Comparison of ENCODE assay signal across 16 cellular contexts in genomic region chr9:75101004-75101601, GRCh38. TPM values are rescaled to one million over a fixed set of nuclear protein-coding genes. Genes with fewer than 3 reads are reported as not detected.
DNase-seq lines count a peak whose midpoint lies in the region; ATAC-seq, FAIRE-seq and TF ChIP-seq lines count a peak whose summit lies in the region.
"Had no signal": no experiment of that assay in that cellular context is flagged by ENCODE, and none has a peak within 500 bp of the region (broad histone marks: within the 10 kb centered on the region; RNA-seq: fewer than 3 reads in every experiment).

No MANE protein-coding gene starts in this region.

- H3K4me1 Mint-ChIP-seq in CD4-positive, CD25-positive, alpha-beta regulatory T cell, result peaks cover 45 to 82% (median 64%) of the 10 kb centered on the region in 4 donors
- H3K4me1 Mint-ChIP-seq in nephron progenitor cell, result peaks cover 20% of the 10 kb centered on the region

- peak overlapping the region in 1 of 4 donors; percentile 34 for H3K4me3 Mint-ChIP-seq in CD4-positive, CD25-positive, alpha-beta regulatory T cell
- H3K4me3 Mint-ChIP-seq in nephron progenitor cell, result no peak overlapping the region
- H3K4me3 Mint-ChIP-seq: brain had no signal

- FAIRE-seq in GM18507 (lab: Jason Lieb, UNC), result peak; percentile 5
- FAIRE-seq in urothelium cell line (lab: Jason Lieb, UNC), result no peak
- FAIRE-seq: endothelial cell of umbilical vein had no signal

- peak overlapping the region in 2 of 3 donors; percentile 71 to 83 for H3K27ac Mint-ChIP-seq in CD4-positive, CD25-positive, alpha-beta regulatory T cell
- H3K27ac Mint-ChIP-seq in nephron progenitor cell, result peak overlapping the region; percentile 43
- H3K27ac Mint-ChIP-seq: brain had no signal

- no peaks in the 10 kb centered on the region for H3K27me3 ChIP-seq in CD4-positive, CD25-positive, alpha-beta regulatory T cell (ENCODE audit: control insufficient read depth, insufficient read depth, low read length)
- H3K27me3 ChIP-seq in esophagus (ENCODE audit: control insufficient read depth in 1 of 2, insufficient read depth in 2 of 2, low read length in 2 of 2), result no peaks in the 10 kb centered on the region
- H3K27me3 ChIP-seq: SJSA1 had no signal

- peaks cover 29% of the 10 kb centered on the region for H3K36me3 Mint-ChIP-seq in CD4-positive, CD25-positive, alpha-beta regulatory T cell
- no peaks in the 10 kb centered on the region for H3K36me3 Mint-ChIP-seq in nephron progenitor cell (ENCODE audit: low read depth)
- H3K36me3 Mint-ChIP-seq: brain had no signal

- H3K9me3 ChIP-seq in CD4-positive, CD25-positive, alpha-beta regulatory T cell (ENCODE audit: control insufficient read depth in 2 of 2, low read length in 2 of 2), result no peaks in the 10 kb centered on the region
- no peaks in the 10 kb centered on the region for H3K9me3 ChIP-seq in esophagus (ENCODE audit: control insufficient read depth in 2 of 2, insufficient read depth in 1 of 2, low read depth in 1 of 2, low read length in 1 of 2)
- H3K9me3 ChIP-seq: HAP-1, SJSA1 had no signal

- DNase-seq in CD4-positive, CD25-positive, alpha-beta regulatory T cell, result no peak
- DNase-seq in GM18507 (ENCODE audit: extremely low spot score, insufficient read length, low read depth), result no peak
- DNase-seq in nephron progenitor cell, result peak; percentile 24
- DNase-seq in ureter (ENCODE audit: low spot score), result no peak
- no peak for DNase-seq in urothelium cell line (ENCODE audit: low spot score)
- DNase-seq: C1 segment of cervical spinal cord, GDM1, left cardiac atrium, NCI-H2171 had no signal

- no peak overlapping the region for H3K4me3 ChIP-seq in CD4-positive, CD25-positive, alpha-beta regulatory T cell (ENCODE audit: low read depth, low read length)
- H3K4me3 ChIP-seq in esophagus (ENCODE audit: low read depth in 1 of 2, low read length in 2 of 2), result no peak overlapping the region
- H3K4me3 ChIP-seq: HAP-1, SJSA1 had no signal

- no peaks in the 10 kb centered on the region for H3K9me3 Mint-ChIP-seq in CD4-positive, CD25-positive, alpha-beta regulatory T cell
- no peaks in the 10 kb centered on the region for H3K9me3 Mint-ChIP-seq in nephron progenitor cell
- H3K9me3 Mint-ChIP-seq: brain had no signal

- no peak for ATAC-seq in CD4-positive, CD25-positive, alpha-beta regulatory T cell (ENCODE audit: low read depth in 2 of 2)
- ATAC-seq in GM19395 (IDR thresholded peaks at IDR 0.05; ENCODE audit: unreplicated experiment), result no peak
- no peak for ATAC-seq in HG03442 (IDR thresholded peaks at IDR 0.05; ENCODE audit: unreplicated experiment)
- ATAC-seq: left cardiac atrium had no signal

- WGBS in esophagus, 2 donors, result 64 to 71% methylated on average over 10 of the region's 10 CpGs

- no peak for TF ChIP-seq CTCF in nephron progenitor cell (IDR thresholded peaks at IDR 0.05)

- peaks cover 31% of the 10 kb centered on the region for H3K36me3 ChIP-seq in CD4-positive, CD25-positive, alpha-beta regulatory T cell (ENCODE audit: control insufficient read depth, insufficient read depth, low read length)
- no peaks in the 10 kb centered on the region for H3K36me3 ChIP-seq in esophagus (ENCODE audit: control insufficient read depth in 2 of 2, insufficient read depth in 2 of 2, low read length in 1 of 2)
- H3K36me3 ChIP-seq: HAP-1, SJSA1 had no signal

- no peaks in the 10 kb centered on the region for H3K27me3 Mint-ChIP-seq in CD4-positive, CD25-positive, alpha-beta regulatory T cell
- H3K27me3 Mint-ChIP-seq in nephron progenitor cell (ENCODE audit: low read depth, poor library complexity), result no peaks in the 10 kb centered on the region
- H3K27me3 Mint-ChIP-seq: brain had no signal

- no peak overlapping the region for H3K27ac ChIP-seq in CD4-positive, CD25-positive, alpha-beta regulatory T cell (ENCODE audit: insufficient read depth, low read length, poor library complexity, severe bottlenecking)
- peak overlapping the region; percentile 21 to 38 for H3K27ac ChIP-seq in esophagus (ENCODE audit: low read depth in 2 of 2, low read length in 1 of 2)
- H3K27ac ChIP-seq: SJSA1 had no signal

- H3K4me1 ChIP-seq in CD4-positive, CD25-positive, alpha-beta regulatory T cell (ENCODE audit: control insufficient read depth, insufficient read depth, low read length, poor library complexity, severe bottlenecking), result peaks cover 35% of the 10 kb centered on the region
- H3K4me1 ChIP-seq in esophagus (ENCODE audit: control insufficient read depth in 2 of 2, insufficient read depth in 2 of 2, low read length in 1 of 2), result peaks cover 0 to 2% of the 10 kb centered on the region in 2 donors
- H3K4me1 ChIP-seq: HAP-1 had no signal

RNA-seq across cellular contexts. Expression of gene OSTF1, which starts 12.8 kb away (rescaled TPM):
- total RNA-seq in CD4-positive, CD25-positive, alpha-beta regulatory T cell, result 68.2 TPM
- 100 to 1,000 TPM; 140 to 203 (median 162) TPM for polyA plus RNA-seq in CD4-positive, CD25-positive, alpha-beta regulatory T cell
- polyA plus RNA-seq in esophagus, result 100 to 1,000 TPM in 1 of 2 donors, 10 to 100 TPM in 1; 99.6 to 127 TPM
- 49.7 TPM for total RNA-seq in ureter

RNA-seq across cellular contexts. Expression of gene NMRK1, which starts 13.1 kb away (rescaled TPM):
- total RNA-seq in CD4-positive, CD25-positive, alpha-beta regulatory T cell, result 41.5 TPM
- polyA plus RNA-seq in CD4-positive, CD25-positive, alpha-beta regulatory T cell, result 10 to 100 TPM; 41.5 to 55.0 (median 51.3) TPM
- 100 to 1,000 TPM in 1 of 2 donors, 10 to 100 TPM in 1; 39.2 to 127 TPM for polyA plus RNA-seq in esophagus
- 42.2 TPM for total RNA-seq in ureter
